25 cellular contexts compared by ENCODE assay signal in genomic region chr3:145842302-145842897, GRCh38.
"Had no signal": no experiment of that assay in that cellular context is flagged by ENCODE, and none has a peak within 500 bp of the region (broad histone marks: within the 10 kb centered on the region; RNA-seq: fewer than 3 reads in every experiment).

No MANE protein-coding gene starts in this region.

- H3K9ac ChIP-seq: SK-N-SH had no signal

- H3K4me3 ChIP-seq: cardiac muscle cell, SJCRH30 had no signal

- H3K4me1 ChIP-seq: SJCRH30 had no signal

- H3K27me3 ChIP-seq: brain microvascular endothelial cell, cardiac muscle cell had no signal

- H3K9me3 ChIP-seq: SJCRH30, SK-N-SH had no signal

- H3K36me3 ChIP-seq: brain microvascular endothelial cell, cardiac muscle cell, SJCRH30 had no signal

- FAIRE-seq: astrocyte had no signal

- H3K27ac ChIP-seq: brain microvascular endothelial cell, cardiac muscle cell, SJCRH30, VCaP had no signal

- DNase-seq: activated CD4-positive, alpha-beta memory T cell treated with anti-CD3 and anti-CD28 coated beads for 36 hours; activated CD4-positive, alpha-beta T cell treated with anti-CD3 and anti-CD28 coated beads, Interleukin-2, amount 10 ng/mL, durations not matched to agents 7 days and 5 days; activated CD4-positive, CD25-positive, alpha-beta regulatory T cell; activated CD8-positive, alpha-beta memory T cell treated with anti-CD3 and anti-CD28 coated beads for 24 hours; activated gamma-delta T cell; activated naive CD4-positive, alpha-beta T cell treated with anti-CD3 and anti-CD28 coated beads for 36 hours; activated T-cell treated with anti-CD3 and anti-CD28 coated beads, Interleukin-2, amount 50 U/mL, for 4 hours; amygdala; brain microvascular endothelial cell; Kasumi-1; NCI-H1105 treated with DMSO at 0.1 percent for 48 hours; NCI-H1930; NCI-H2107; NCI-H345; NCI-H510A; NCI-H69; NK-92 treated with Interleukin-12 subunit alpha and Interleukin-12 subunit beta, amount 100 ng/mL, for 24 hours; OCI-M1; RPMI8226; SJCRH30; SK-N-SH; T-helper 1 cell had no signal

- H3K4me2 ChIP-seq: SK-N-SH had no signal
